In genomic region chr17:48051706-48052486, GRCh38 we compare ENCODE assay signal across 8 cellular contexts. TPM values are rescaled to one million over a fixed set of nuclear protein-coding genes. Genes with fewer than 3 reads are reported as not detected.
A peak's percentile ranks its signal among the peaks of the same experiment; 100 is the strongest.
DNase-seq lines count a peak whose midpoint lies in the region; ATAC-seq and TF ChIP-seq lines count a peak whose summit lies in the region.

No MANE protein-coding gene starts in this region.

- peaks cover 70% of the 10 kb centered on the region for H3K36me3 Mint-ChIP-seq in CD4-positive, alpha-beta T cell (ENCODE audit: low read depth)
- peaks cover 17% of the 10 kb centered on the region for H3K36me3 Mint-ChIP-seq in type B pancreatic cell

- H3K4me3 Mint-ChIP-seq in CD4-positive, alpha-beta T cell = peak overlapping the region; percentile 11
- peak overlapping the region; percentile 96 for H3K4me3 Mint-ChIP-seq in type B pancreatic cell

- H3K27ac Mint-ChIP-seq in CD4-positive, alpha-beta T cell = peak overlapping the region; percentile 24
- H3K27ac Mint-ChIP-seq in type B pancreatic cell = peak overlapping the region; percentile 100

- no peak overlapping the region for H3K27ac ChIP-seq in CD4-positive, alpha-beta T cell (ENCODE audit: low read depth, low read length)
- H3K27ac ChIP-seq in right lobe of liver = peak overlapping the region; percentile 62 to 96 (median 91)

- peak overlapping the region; percentile 81 for H3K4me3 ChIP-seq in choroid plexus epithelial cell (ENCODE audit: low read depth, low read length)
- H3K4me3 ChIP-seq in right lobe of liver = peak overlapping the region in 2 of 3 donors; percentile 32 to 83
- H3K4me3 ChIP-seq in H7 (ENCODE audit: insufficient read depth, low read depth, low read length) = no peak overlapping the region

- H3K4me1 Mint-ChIP-seq in CD4-positive, alpha-beta T cell (ENCODE audit: low read depth) = peaks cover 61% of the 10 kb centered on the region
- H3K4me1 Mint-ChIP-seq in type B pancreatic cell (ENCODE audit: unreplicated experiment) = peaks cover 62% of the 10 kb centered on the region

- CTCF ChIA-PET in CD4-positive, alpha-beta T cell (lab: Charles Lee) = interaction anchor here (0.6 kb wide), 1 partner anchor 30 kb away, joined by 4 read pairs; no protein-coding TSS in a partner anchor

- DNase-seq in CD4-positive, alpha-beta T cell = no peak
- peak; percentile 92 for DNase-seq in NCI-H226
- DNase-seq in choroid plexus epithelial cell (ENCODE audit: low read depth) = peak; percentile 98
- peak in 2 of 3 donors; percentile 72 to 82 for DNase-seq in right lobe of liver
- no peak for DNase-seq in type B pancreatic cell (ENCODE audit: extremely low spot score, unreplicated experiment)
- DNase-seq in NCI-H146 treated with DMSO at 0.1 percent for 48 hours (lab: John Stamatoyannopoulos, UW; ENCODE audit: unreplicated experiment) = no peak
- DNase-seq in H7 = no peak

- H3K36me3 ChIP-seq in right lobe of liver (peaks cover 0 to 21% (median 4%) of the 10 kb centered on the region in 4 donors), H7 (replicated peaks; ENCODE audit: control insufficient read depth, insufficient read depth, low read length) (peaks cover 25% of the 10 kb centered on the region)

- no peaks in the 10 kb centered on the region for H3K27me3 ChIP-seq in CD4-positive, alpha-beta T cell (ENCODE audit: control insufficient read depth, insufficient read depth, low read length)
- H3K27me3 ChIP-seq in right lobe of liver = no peaks in the 10 kb centered on the region
- H3K27me3 ChIP-seq in H7 (ENCODE audit: control insufficient read depth, insufficient read depth, low read length) = no peaks in the 10 kb centered on the region

- no peak for TF ChIP-seq CTCF in CD4-positive, alpha-beta T cell (IDR thresholded peaks at IDR 0.05)
- peak; percentile 42 for TF ChIP-seq CTCF in choroid plexus epithelial cell (conservative IDR thresholded peaks at IDR 0.05; ENCODE audit: low read depth, low read length)
- peak in 1 of 4 donors; percentile 5 for TF ChIP-seq CTCF in right lobe of liver (IDR thresholded peaks at IDR 0.05)
- TF ChIP-seq CTCF in type B pancreatic cell (conservative IDR thresholded peaks at IDR 0.05) = no peak

- no peaks in the 10 kb centered on the region for H3K9me3 ChIP-seq in CD4-positive, alpha-beta T cell (ENCODE audit: control insufficient read depth, low read length)
- H3K9me3 ChIP-seq in right lobe of liver = no peaks in the 10 kb centered on the region

- POLR2A ChIA-PET in CD4-positive, alpha-beta T cell (lab: Charles Lee) = no interaction called here

- no peaks in the 10 kb centered on the region for H3K9me3 Mint-ChIP-seq in CD4-positive, alpha-beta T cell
- H3K9me3 Mint-ChIP-seq in type B pancreatic cell = no peaks in the 10 kb centered on the region

- WGBS in right lobe of liver (ENCODE audit: insufficient coverage, low coverage, low lambda C conversion rate, missing lambda C conversion rate) = 18% methylated on average over 3 of the region's 5 CpGs

- no peak for TF ChIP-seq POLR2A in right lobe of liver (IDR thresholded peaks at IDR 0.05)

- H3K27me3 Mint-ChIP-seq in CD4-positive, alpha-beta T cell = no peaks in the 10 kb centered on the region
- H3K27me3 Mint-ChIP-seq in type B pancreatic cell = no peaks in the 10 kb centered on the region

- intact Hi-C loops in CD4-positive, alpha-beta T cell (cut with DNase I, micrococcal nuclease) = no loop called here
- intact Hi-C loops in right lobe of liver (cut with DNase I) = no loop called here

- peaks cover 2 to 63% (median 28%) of the 10 kb centered on the region in 4 donors for H3K4me1 ChIP-seq in right lobe of liver

- ATAC-seq in CD4-positive, alpha-beta T cell (ENCODE audit: poor library complexity) = no peak
- ATAC-seq in right lobe of liver = peak; percentile 4 to 42 (median 15)
- ATAC-seq in GM19467 (IDR thresholded peaks at IDR 0.05; ENCODE audit: unreplicated experiment) = no peak

RNA-seq across cellular contexts. Expression of gene NFE2L1, which starts 3.7 kb away (rescaled TPM):
- 10 to 100 TPM; 28.1 to 30.6 TPM for total RNA-seq in CD4-positive, alpha-beta T cell
- total RNA-seq in right lobe of liver (100 to 1,000 TPM in 4 of 6 experiments, 10 to 100 TPM in 2; 63.1 to 156 (median 117) TPM), type B pancreatic cell (ENCODE audit: low replicate concordance) (99.1 and 111 TPM in 2 replicates)
- total RNA-seq in H7 (2014; rRNA removed; shearing (Covaris generic)) = 89.5 and 114 TPM in 2 replicates

RNA-seq across cellular contexts. Expression of gene COPZ2, which starts 14.3 kb away (rescaled TPM):
- total RNA-seq in CD4-positive, alpha-beta T cell = under 1 TPM; 0.47 to 0.88 TPM
- total RNA-seq in right lobe of liver (10 to 100 TPM; 18.9 to 26.6 (median 23.8) TPM), type B pancreatic cell (ENCODE audit: low replicate concordance) (1.9 and 5.7 TPM in 2 replicates)
- total RNA-seq in H7 (2014; rRNA removed; shearing (Covaris generic)) = not detected in 2 replicates

RNA-seq across cellular contexts. Expression of gene CBX1, which starts 49.4 kb away (rescaled TPM):
- total RNA-seq in CD4-positive, alpha-beta T cell = 1 to 10 TPM; 5.5 to 6.6 TPM
- total RNA-seq in right lobe of liver (10 to 100 TPM in 2 of 6 experiments, 1 to 10 TPM in 4; 7.0 to 10.5 (median 9.9) TPM), type B pancreatic cell (ENCODE audit: low replicate concordance) (72.8 and 154 TPM in 2 replicates)
- 126 and 153 TPM in 2 replicates for total RNA-seq in H7 (2014; rRNA removed; shearing (Covaris generic))

RNA-seq across cellular contexts. Expression of gene SNX11, which starts 55.7 kb away (rescaled TPM):
- 1 to 10 TPM; 6.8 to 8.7 TPM for total RNA-seq in CD4-positive, alpha-beta T cell
- total RNA-seq in right lobe of liver = 10 to 100 TPM in 3 of 6 experiments, 1 to 10 TPM in 3; 7.2 to 11.7 (median 9.2) TPM
- 16.2 and 19.1 TPM in 2 replicates for total RNA-seq in type B pancreatic cell (ENCODE audit: low replicate concordance)
- 16.0 and 17.4 TPM in 2 replicates for total RNA-seq in H7 (2014; rRNA removed; shearing (Covaris generic))

Comparison
In these comparisons a context has a peak if more than half of its experiments do, and no peak if none do; other contexts are left out.
1. ATAC-seq: peak in right lobe of liver (4 of 4); none in CD4-positive, alpha-beta T cell (single experiment) and GM19467 (single experiment).
2. DNase-seq: peak in NCI-H226 (single experiment), choroid plexus epithelial cell (single experiment) and right lobe of liver (2 of 3); none in CD4-positive, alpha-beta T cell (0 of 10), type B pancreatic cell (single experiment), NCI-H146 treated with DMSO at 0.1 percent for 48 hours (single experiment) and H7 (single experiment).